In genomic region chr11:85947431-85948272, GRCh38 we compare ENCODE assay signal across 9 cellular contexts.
DNase-seq lines count a peak whose midpoint lies in the region; ATAC-seq, FAIRE-seq and TF ChIP-seq lines count a peak whose summit lies in the region.
"Had no signal": no experiment of that assay in that cellular context is flagged by ENCODE, and none has a peak within 500 bp of the region (broad histone marks: within the 10 kb centered on the region; RNA-seq: fewer than 3 reads in every experiment).

No MANE protein-coding gene starts in this region.

- peaks cover 25% of the 10 kb centered on the region for H3K9me3 Mint-ChIP-seq in activated CD4-positive, alpha-beta T cell treated with anti-CD3 and anti-CD28 coated beads, Interleukin-2, amount 10 ng/mL, durations not matched to agents 24 days and 14 days

- ATAC-seq in aorta (ENCODE audit: low FRiP score): peak; percentile 83

- in situ Hi-C loops in HAP-1 (cut with MboI; ENCODE audit: low sequenced_read_pairs): no loop called here

- H3K4me3 Mint-ChIP-seq in activated CD4-positive, alpha-beta T cell treated with anti-CD3 and anti-CD28 coated beads, Interleukin-2, amount 10 ng/mL, durations not matched to agents 24 days and 14 days: peak overlapping the region; percentile 62

- FAIRE-seq in bronchial epithelial cell (lab: Jason Lieb, UNC): no peak
- FAIRE-seq: TTC549 had no signal

- H3K4me1 ChIP-seq in aorta (ENCODE audit: control insufficient read depth in 1 of 2, insufficient read depth in 2 of 2, low read length in 2 of 2) (no peaks in the 10 kb centered on the region), HAP-1 (no peaks in the 10 kb centered on the region)

- no peaks in the 10 kb centered on the region for H3K27me3 Mint-ChIP-seq in activated CD4-positive, alpha-beta T cell treated with anti-CD3 and anti-CD28 coated beads, Interleukin-2, amount 10 ng/mL, durations not matched to agents 24 days and 14 days

- TF ChIP-seq CTCF in bronchial epithelial cell (IDR thresholded peaks at IDR 0.05; ENCODE audit: insufficient read depth, low read length, severe bottlenecking): no peak

- intact Hi-C loops in activated CD4-positive, alpha-beta T cell treated with anti-CD3 and anti-CD28 coated beads, Interleukin-2, amount 10 ng/mL, durations not matched to agents 24 days and 14 days (cut with micrococcal nuclease): loop anchor here (1.0 to 10.0 kb wide), 18 partner anchors 75 to 1305 kb away; partner anchors contain the start of genes CCDC83 and PICALM
- intact Hi-C loops in aorta (cut with DNase I): loop anchor here (5.0 to 10.0 kb wide), 2 partner anchors 93 to 255 kb away; partner anchors contain the start of gene CCDC83 (in 1 of the 2)

- peak; percentile 66 for DNase-seq in activated CD4-positive, alpha-beta T cell treated with anti-CD3 and anti-CD28 coated beads, Interleukin-2, amount 10 ng/mL, durations not matched to agents 24 days and 14 days
- no peak for DNase-seq in activated CD4-positive, alpha-beta T cell treated with anti-CD3 and anti-CD28 coated beads for 1 hour
- DNase-seq in LoVo (ENCODE audit: low spot score) (peak; percentile 21), bronchial epithelial cell (ENCODE audit: low read depth) (peak; percentile 88), medulla oblongata (ENCODE audit: extremely low spot score) (peak; percentile 93), aorta (no peak), HAP-1 (ENCODE audit: low spot score in 2 of 2) (no peak), NCI-H2107 (lab: John Stamatoyannopoulos, UW) (no peak)

- H3K4me1 Mint-ChIP-seq in activated CD4-positive, alpha-beta T cell treated with anti-CD3 and anti-CD28 coated beads, Interleukin-2, amount 10 ng/mL, durations not matched to agents 24 days and 14 days: peaks cover 39% of the 10 kb centered on the region

- H3K27me3 ChIP-seq in bronchial epithelial cell (ENCODE audit: control insufficient read depth, insufficient read depth, low read length) (no peaks in the 10 kb centered on the region), aorta (ENCODE audit: control insufficient read depth in 1 of 2, insufficient read depth in 2 of 2, low read length in 1 of 2) (no peaks in the 10 kb centered on the region), HAP-1 (ENCODE audit: low read depth) (no peaks in the 10 kb centered on the region)

- H3K4me3 ChIP-seq in bronchial epithelial cell (ENCODE audit: low read depth, low read length): no peak overlapping the region
- no peak overlapping the region for H3K4me3 ChIP-seq in aorta (ENCODE audit: low read length in 2 of 2)
- H3K4me3 ChIP-seq in HAP-1: no peak overlapping the region

- 5 to 6% methylated on average over 5 of the region's 5 CpGs for WGBS in aorta, 2 donors

- H3K36me3 Mint-ChIP-seq in activated CD4-positive, alpha-beta T cell treated with anti-CD3 and anti-CD28 coated beads, Interleukin-2, amount 10 ng/mL, durations not matched to agents 24 days and 14 days (ENCODE audit: low read depth): peaks cover 27% of the 10 kb centered on the region

- H3K9me3 ChIP-seq in aorta (ENCODE audit: control insufficient read depth, low read length): no peaks in the 10 kb centered on the region
- peaks cover 3% of the 10 kb centered on the region; the same call in 1 of the 2 replicates for H3K9me3 ChIP-seq in HAP-1

- no peaks in the 10 kb centered on the region for H3K36me3 ChIP-seq in bronchial epithelial cell (ENCODE audit: control insufficient read depth, insufficient read depth, low read length)
- H3K36me3 ChIP-seq in aorta (ENCODE audit: control insufficient read depth in 1 of 2, insufficient read depth in 2 of 2, low read length in 1 of 2): no peaks in the 10 kb centered on the region
- no peaks in the 10 kb centered on the region for H3K36me3 ChIP-seq in HAP-1 (replicated peaks)

- H3K27ac Mint-ChIP-seq in activated CD4-positive, alpha-beta T cell treated with anti-CD3 and anti-CD28 coated beads, Interleukin-2, amount 10 ng/mL, durations not matched to agents 24 days and 14 days: peak overlapping the region; percentile 94

- no peak overlapping the region for H3K27ac ChIP-seq in aorta (ENCODE audit: low read depth in 1 of 2, low read length in 2 of 2)

Comparison
In these comparisons a context has a peak if more than half of its experiments do, and no peak if none do; other contexts are left out.
1. DNase-seq: peak in activated CD4-positive, alpha-beta T cell treated with anti-CD3 and anti-CD28 coated beads, Interleukin-2, amount 10 ng/mL, durations not matched to agents 24 days and 14 days (single experiment), LoVo (single experiment), bronchial epithelial cell (single experiment) and medulla oblongata (single experiment); none in activated CD4-positive, alpha-beta T cell treated with anti-CD3 and anti-CD28 coated beads for 1 hour (single experiment), aorta (0 of 2), HAP-1 (0 of 2) and NCI-H2107 (single experiment).